In the genomic region with DNA sequence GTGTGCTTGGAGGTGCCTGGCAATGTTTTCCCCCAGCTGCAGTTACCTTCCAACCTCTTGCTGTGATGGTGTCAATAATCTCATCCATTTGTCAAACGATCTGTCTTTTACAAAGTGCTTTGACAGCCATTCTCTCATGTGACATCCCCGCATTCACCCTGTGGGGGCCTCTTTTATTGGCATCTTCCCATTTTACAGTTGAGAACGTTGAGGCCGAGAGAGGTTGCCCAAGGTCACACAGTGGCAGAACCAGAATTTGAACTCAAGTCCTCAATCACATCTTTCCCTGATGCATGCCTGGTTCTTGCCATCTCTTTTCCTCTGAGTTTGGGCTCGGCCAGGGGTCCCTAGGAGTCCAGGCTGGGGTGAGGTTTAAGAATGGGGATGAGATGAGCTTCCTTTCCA, we compare ENCODE assay signal across 9 cellular contexts. TPM values are rescaled to one million over a fixed set of nuclear protein-coding genes. Genes with fewer than 3 reads are reported as not detected.
A peak's percentile ranks its signal among the peaks of the same experiment; 100 is the strongest.
DNase-seq lines count a peak whose midpoint lies in the region; ATAC-seq and TF ChIP-seq lines count a peak whose summit lies in the region.
"Had no signal": no experiment of that assay in that cellular context is flagged by ENCODE, and none has a peak within 500 bp of the region (broad histone marks: within the 10 kb centered on the region; RNA-seq: fewer than 3 reads in every experiment).

No MANE protein-coding gene starts in this region.

- H3K4me1 Mint-ChIP-seq in nephron, result peaks cover 27% of the 10 kb centered on the region

- no peaks in the 10 kb centered on the region for H3K27me3 Mint-ChIP-seq in nephron (ENCODE audit: low read depth)

- H3K9ac ChIP-seq in MM.1S (ENCODE audit: low read length), result peak overlapping the region; percentile 93; the same call in 1 of the 2 replicates
- peak overlapping the region; percentile 88 to 91 for H3K9ac ChIP-seq in duodenal mucosa (ENCODE audit: low read depth in 1 of 2, low read length in 2 of 2)

- H3K27me3 ChIP-seq in BE2C (no peaks in the 10 kb centered on the region), MM.1S (replicated peaks; ENCODE audit: insufficient read depth, low read length) (no peaks in the 10 kb centered on the region), duodenal mucosa (ENCODE audit: control insufficient read depth in 1 of 2, insufficient read depth in 2 of 2, low read length in 2 of 2) (no peaks in the 10 kb centered on the region)

- peak overlapping the region; percentile 95 to 100 (median 96) for H3K4me3 Mint-ChIP-seq in nephron

- H3K27ac Mint-ChIP-seq in nephron, result peak overlapping the region; percentile 51 to 79 (median 73)

- H3F3A ChIP-seq in MM.1S (ENCODE audit: insufficient read depth, low read length), result no peaks in the 10 kb centered on the region

- peaks cover 5% of the 10 kb centered on the region for H3K9me3 Mint-ChIP-seq in nephron

- no peak for ATAC-seq in HG02571 (IDR thresholded peaks at IDR 0.05; ENCODE audit: unreplicated experiment)

- H3K36me3 Mint-ChIP-seq in nephron (ENCODE audit: low read depth), result peaks cover 48% of the 10 kb centered on the region

- H2AFZ ChIP-seq in MM.1S (ENCODE audit: low read length), result no peak overlapping the region

- H3K4me1 ChIP-seq in BE2C (no peaks in the 10 kb centered on the region), MM.1S (ENCODE audit: low read length) (peaks cover 19% of the 10 kb centered on the region), duodenal mucosa (ENCODE audit: control insufficient read depth in 1 of 2, insufficient read depth in 2 of 2, low read length in 2 of 2) (peaks cover 31 to 33% of the 10 kb centered on the region in 2 donors)

- H3K36me3 ChIP-seq in BE2C, result peaks cover 26% of the 10 kb centered on the region
- no peaks in the 10 kb centered on the region for H3K36me3 ChIP-seq in MM.1S (replicated peaks; ENCODE audit: insufficient read depth, low read length)
- peaks cover 21 to 35% of the 10 kb centered on the region in 2 donors for H3K36me3 ChIP-seq in duodenal mucosa (ENCODE audit: control insufficient read depth in 1 of 2, insufficient read depth in 2 of 2, low read length in 2 of 2)

- H4K20me1 ChIP-seq in MM.1S (ENCODE audit: insufficient read depth, low read length), result no peaks in the 10 kb centered on the region

- DNase-seq in BE2C, result no peak
- DNase-seq in MM.1S, result no peak
- no peak for DNase-seq in NK-92 treated with Interleukin-12 subunit alpha and Interleukin-12 subunit beta, amount 100 ng/mL, for 24 hours (lab: John Stamatoyannopoulos, UW)
- DNase-seq in GM03348 (ENCODE audit: low spot score), result no peak
- no peak for DNase-seq in hypothalamus (lab: John Stamatoyannopoulos, UW)
- DNase-seq: NCI-H2029 had no signal

- peak overlapping the region; percentile 94 for H3K4me3 ChIP-seq in BE2C (ENCODE audit: low read depth, low read length)
- peak overlapping the region; percentile 99 for H3K4me3 ChIP-seq in MM.1S (ENCODE audit: low read length)
- peak overlapping the region; percentile 95 to 96 for H3K4me3 ChIP-seq in duodenal mucosa (ENCODE audit: low read depth in 1 of 2, low read length in 2 of 2)

- H3K9me2 ChIP-seq in MM.1S (replicated peaks; ENCODE audit: insufficient read depth, low read length), result no peaks in the 10 kb centered on the region

- H3K79me2 ChIP-seq in MM.1S (ENCODE audit: low read length), result peaks cover 45% of the 10 kb centered on the region

- no peak overlapping the region for H3K27ac ChIP-seq in MM.1S (ENCODE audit: low read length)
- H3K27ac ChIP-seq in duodenal mucosa (ENCODE audit: low read depth, low read length), result no peak overlapping the region

- H3K4me2 ChIP-seq in MM.1S (ENCODE audit: low read depth, low read length), result peak overlapping the region; percentile 87

- H3K9me3 ChIP-seq in BE2C (peaks cover 8% of the 10 kb centered on the region; the same call in 1 of the 2 replicates), MM.1S (replicated peaks; ENCODE audit: insufficient read depth, low read length) (no peaks in the 10 kb centered on the region), duodenal mucosa (ENCODE audit: control insufficient read depth in 1 of 2, low read length in 2 of 2) (no peaks in the 10 kb centered on the region)

- TF ChIP-seq CTCF in BE2C (IDR thresholded peaks at IDR 0.05; ENCODE audit: low read depth, low read length) (no peak), MM.1S (IDR thresholded peaks at IDR 0.05; ENCODE audit: low read length) (no peak), nephron (IDR thresholded peaks at IDR 0.05; ENCODE audit: unreplicated experiment in 3 of 3) (no peak)

RNA-seq across cellular contexts. Expression of a gene that starts 1.5 kb away (rescaled TPM):
- 57.8 TPM for polyA plus RNA-seq in BE2C (2012; ENCODE audit: insufficient read depth, insufficient read length, low read depth)

RNA-seq across cellular contexts. Expression of a gene that starts 13.3 kb away (rescaled TPM):
- 113 TPM for polyA plus RNA-seq in BE2C (2012; ENCODE audit: insufficient read depth, insufficient read length, low read depth)

RNA-seq across cellular contexts. Expression of a gene that starts 20.3 kb away (rescaled TPM):
- 58.7 TPM for polyA plus RNA-seq in BE2C (2012; ENCODE audit: insufficient read depth, insufficient read length, low read depth)

RNA-seq across cellular contexts. Expression of a gene that starts 20.9 kb away (rescaled TPM):
- 302 TPM for polyA plus RNA-seq in BE2C (2012; ENCODE audit: insufficient read depth, insufficient read length, low read depth)

RNA-seq across cellular contexts. Expression of a gene that starts 35.7 kb away (rescaled TPM):
- 22.3 TPM for polyA plus RNA-seq in BE2C (2012; ENCODE audit: insufficient read depth, insufficient read length, low read depth)
